ENCODE assay signal across 15 cellular contexts in genomic region chr14:37257651-37258050, GRCh38. TPM values are rescaled to one million over a fixed set of nuclear protein-coding genes. Genes with fewer than 3 reads are reported as not detected.
DNase-seq lines count a peak whose midpoint lies in the region; ATAC-seq and TF ChIP-seq lines count a peak whose summit lies in the region.
"Had no signal": no experiment of that assay in that cellular context is flagged by ENCODE, and none has a peak within 500 bp of the region (broad histone marks: within the 10 kb centered on the region; RNA-seq: fewer than 3 reads in every experiment).

No MANE protein-coding gene starts in this region.

- no peak overlapping the region for H3K18ac ChIP-seq in neuronal stem cell (ENCODE audit: low read length)

- no peak overlapping the region for H4K91ac ChIP-seq in neuronal stem cell (ENCODE audit: low read depth, low read length, poor library complexity)

- no peak overlapping the region for H3K4me3 ChIP-seq in neuronal stem cell (ENCODE audit: low read length in 2 of 2)
- H3K4me3 ChIP-seq in MG63: no peak overlapping the region
- H3K4me3 ChIP-seq: BLaER1, GM12878, GM23248 had no signal

- no peak overlapping the region for H3K4me2 ChIP-seq in neuronal stem cell (ENCODE audit: insufficient read depth, low read length, poor library complexity, severe bottlenecking)
- H3K4me2 ChIP-seq: BLaER1 had no signal

- H3K27me3 Mint-ChIP-seq in WTC11 (ENCODE audit: low read depth): no peaks in the 10 kb centered on the region

- H3K27ac ChIP-seq in neuronal stem cell (replicated peaks; ENCODE audit: low read length): no peak overlapping the region
- H3K27ac ChIP-seq: BLaER1, GM23248 had no signal

- no peak overlapping the region for H2BK120ac ChIP-seq in neuronal stem cell (ENCODE audit: low read depth, low read length)

- no peak overlapping the region for H3K9ac ChIP-seq in neuronal stem cell (ENCODE audit: low read depth, low read length, poor library complexity)
- H3K9ac ChIP-seq: BLaER1, GM23248 had no signal

- H3K4me3 Mint-ChIP-seq in WTC11: no peak overlapping the region
- H3K4me3 Mint-ChIP-seq: H9 had no signal

- no peaks in the 10 kb centered on the region for H3K79me1 ChIP-seq in neuronal stem cell (ENCODE audit: low read depth, low read length)

- no peak overlapping the region for H3K4ac ChIP-seq in neuronal stem cell (ENCODE audit: low read length)

- no peak overlapping the region for H3K23ac ChIP-seq in neuronal stem cell (ENCODE audit: low read depth, low read length, poor library complexity)

- no peak overlapping the region for H3K27ac Mint-ChIP-seq in WTC11

- H3K4me1 ChIP-seq in neuronal stem cell (ENCODE audit: control insufficient read depth in 2 of 2, insufficient read depth in 1 of 2, low read depth in 1 of 2, low read length in 2 of 2): peaks cover 0 to 8% of the 10 kb centered on the region in 2 donors

- H2BK5ac ChIP-seq in neuronal stem cell (ENCODE audit: low read length): no peak overlapping the region

- H3K27me3 ChIP-seq in neuronal stem cell (ENCODE audit: control insufficient read depth in 3 of 3, insufficient read depth in 3 of 3, low read depth in 1 of 3, low read length in 3 of 3) (no peaks in the 10 kb centered on the region), MG63 (no peaks in the 10 kb centered on the region)
- H3K27me3 ChIP-seq: BLaER1 had no signal

- no peak overlapping the region for H2AK5ac ChIP-seq in neuronal stem cell (ENCODE audit: low read depth, low read length)

- 0 out of 2 replicates have a peak, but pooled peaks have one; percentile 20 for ATAC-seq in WTC11
- ATAC-seq: GM12878 had no signal

- CTCF ChIA-PET in WTC11 (lab: Charles Lee): interaction anchor here (1.3 to 1.7 kb wide), 2 partner anchors 334 to 340 kb away, joined by 3 to 7 read pairs; no protein-coding TSS in a partner anchor

- POLR2A ChIA-PET in WTC11 (lab: Charles Lee): no interaction called here

- H3K4me1 Mint-ChIP-seq in WTC11: peaks cover 25% of the 10 kb centered on the region

- H3K36me3 ChIP-seq in neuronal stem cell (replicated peaks in 1 of 2; ENCODE audit: control insufficient read depth in 2 of 2, insufficient read depth in 2 of 2, low read length in 2 of 2) (no peaks in the 10 kb centered on the region), MG63 (no peaks in the 10 kb centered on the region)
- H3K36me3 ChIP-seq: BLaER1 had no signal

- no peak for TF ChIP-seq CTCF in WTC11 (IDR thresholded peaks at IDR 0.05)

- no peak overlapping the region for H4K8ac ChIP-seq in neuronal stem cell (ENCODE audit: low read depth, low read length)

- peak overlapping the region; percentile 0 for H2AFZ ChIP-seq in neuronal stem cell (ENCODE audit: low read length)
- H2AFZ ChIP-seq: GM23248 had no signal

- no peak overlapping the region for H3K14ac ChIP-seq in neuronal stem cell (ENCODE audit: low read length)

- WGBS in neuronal stem cell (ENCODE audit: extremely low coverage in 2 of 2, insufficient read length in 2 of 2, insufficient replicate concordance in 1 of 2), 2 donors: no CpG with 5 or more reads among the region's 5 CpGs

- H2BK12ac ChIP-seq in neuronal stem cell (ENCODE audit: low read length): no peak overlapping the region

- no peaks in the 10 kb centered on the region for H3K9me3 Mint-ChIP-seq in WTC11
- H3K9me3 Mint-ChIP-seq: H9 had no signal

- H2BK15ac ChIP-seq in neuronal stem cell (ENCODE audit: low read length): no peak overlapping the region

- H3K9me3 ChIP-seq in neuronal stem cell (replicated peaks in 1 of 2; ENCODE audit: control insufficient read depth in 2 of 2, insufficient read depth in 1 of 2, low read depth in 1 of 2, low read length in 2 of 2) (no peaks in the 10 kb centered on the region), MG63 (no peaks in the 10 kb centered on the region)
- H3K9me3 ChIP-seq: BLaER1 had no signal

- H3K36me3 Mint-ChIP-seq in WTC11: no peaks in the 10 kb centered on the region

- DNase-seq in DMS153 treated with DMSO at 0.1 percent for 48 hours (lab: John Stamatoyannopoulos, UW; ENCODE audit: unreplicated experiment) (peak; percentile 35), DMS153 (lab: John Stamatoyannopoulos, UW) (no peak), NCI-H69 (lab: John Stamatoyannopoulos, UW) (peak; percentile 85), WTC11 (ENCODE audit: low spot score) (no peak), neuronal stem cell (ENCODE audit: low spot score) (no peak), SKM-1 treated with dmso at 0.1 percent for 144 hours (lab: John Stamatoyannopoulos, UW; ENCODE audit: unreplicated experiment) (no peak), MG63 (no peak)
- DNase-seq in activated CD8-positive, alpha-beta memory T cell treated with anti-CD3 and anti-CD28 coated beads, Interleukin-2, amount 50 U/mL, for 4 hours: no peak
- DNase-seq: 8988T, AML-193, DMS79, GM23248, H9 had no signal

TF ChIP-seq in WTC11, 78 proteins besides CTCF, POLR2A, EP300 and RAD21:
- TF ChIP-seq ZNF263 (CRISPR knock-in tag; IDR thresholded peaks at IDR 0.05; ENCODE audit: low read depth): no peak
- no peak for TF ChIP-seq ZNF232 (CRISPR knock-in tag; IDR thresholded peaks at IDR 0.05)
- TF ChIP-seq ZNF396 (CRISPR knock-in tag; IDR thresholded peaks at IDR 0.05; ENCODE audit: borderline replicate concordance): no peak
- no peak for TF ChIP-seq RELA (CRISPR knock-in tag; IDR thresholded peaks at IDR 0.05; ENCODE audit: borderline replicate concordance)
- no peak for TF ChIP-seq AR (CRISPR knock-in tag; IDR thresholded peaks at IDR 0.05)
- TF ChIP-seq CDX4 (CRISPR knock-in tag; IDR thresholded peaks at IDR 0.05; ENCODE audit: borderline replicate concordance): no peak
- no peak for TF ChIP-seq JUN (CRISPR knock-in tag; IDR thresholded peaks at IDR 0.05)
- no peak for TF ChIP-seq PRDM15 (CRISPR knock-in tag; IDR thresholded peaks at IDR 0.05)
- TF ChIP-seq ATF1 (CRISPR knock-in tag; IDR thresholded peaks at IDR 0.05): no peak

RNA-seq across cellular contexts. Expression of gene MIPOL1, which starts 59.9 kb away (rescaled TPM):
- 12.0 to 13.1 TPM (median 12.3 TPM) in 3 replicates for total RNA-seq in WTC11 (2021)
- polyA plus RNA-seq in neuronal stem cell (2013, experiment 1 of 2): 8.8 TPM
- polyA plus RNA-seq in neuronal stem cell (2013, experiment 2 of 2): 10.0 TPM
- total RNA-seq in MG63 (2014; rRNA removed; shearing (Covaris generic); ENCODE audit: low replicate concordance): 6.0 and 9.2 TPM in 2 replicates
- total RNA-seq: GM12878 had no signal

Comparison
In these comparisons a context has a peak if more than half of its experiments do, and no peak if none do; other contexts are left out.
1. DNase-seq: peak in DMS153 treated with DMSO at 0.1 percent for 48 hours (single experiment) and NCI-H69 (single experiment); none in DMS153 (single experiment), WTC11 (single experiment), neuronal stem cell (single experiment), SKM-1 treated with dmso at 0.1 percent for 144 hours (single experiment), activated CD8-positive, alpha-beta memory T cell treated with anti-CD3 and anti-CD28 coated beads, Interleukin-2, amount 50 U/mL, for 4 hours (single experiment) and MG63 (single experiment).